Comparison of ENCODE assay signal across 1 cellular context in genomic region chr10:71638577-71639411, GRCh38.
TF ChIP-seq lines count a peak whose summit lies in the region.

No MANE protein-coding gene starts in this region.

TF ChIP-seq in K562, 482 proteins besides CTCF, POLR2A, EP300 and RAD21 (continued from another document and continues in another):
- TF ChIP-seq SPI1 (IDR thresholded peaks at IDR 0.05; ENCODE audit: borderline replicate concordance, low read depth, low read length) (peak; percentile 18; the same call in 1 of the 2 replicates), BRD4 (IDR thresholded peaks at IDR 0.05) (no peak), WHSC1 (IDR thresholded peaks at IDR 0.05; ENCODE audit: low read length) (no peak), GABPA (tag; conservative IDR thresholded peaks at IDR 0.05; ENCODE audit: low read depth) (no peak; the same call in 1 of the 2 replicates), CBX5 (IDR thresholded peaks at IDR 0.05; ENCODE audit: borderline replicate concordance, low read depth) (no peak), ZNF507 (tag; conservative IDR thresholded peaks at IDR 0.05) (no peak), SMARCB1 (IDR thresholded peaks at IDR 0.05; ENCODE audit: insufficient read length, low read depth) (peak; percentile 92), RREB1 (CRISPR knock-in tag; IDR thresholded peaks at IDR 0.05) (no peak), SREBF1 (IDR thresholded peaks at IDR 0.05; ENCODE audit: borderline replicate concordance, low read depth, low read length) (no peak), ZNF318 (IDR thresholded peaks at IDR 0.05; ENCODE audit: borderline replicate concordance in 1 of 2, low read depth in 1 of 2) (0 out of 4 replicates have a peak, but pooled peaks of 1 of the 2 experiments have one; percentile 24), KDM4B (IDR thresholded peaks at IDR 0.05; ENCODE audit: borderline replicate concordance in 2 of 2, low read depth in 1 of 2) (no peak; a peak in 1 of 4 replicates), GATA2 (CRISPR knock-in tag; IDR thresholded peaks at IDR 0.05) (peak; percentile 96), POU5F1 (IDR thresholded peaks at IDR 0.05; ENCODE audit: borderline replicate concordance, low read depth, low read length, partially characterized antibody) (no peak), ELK1 (CRISPR knock-in tag; IDR thresholded peaks at IDR 0.05) (no peak), SRF (CRISPR knock-in tag; IDR thresholded peaks at IDR 0.05) (peak in 1 of 2 experiments; percentile 52; a peak in 1 of 4 replicates), XRCC4 (IDR thresholded peaks at IDR 0.05; ENCODE audit: extremely low read depth, insufficient read depth, insufficient read length) (no peak), EHMT2 (IDR thresholded peaks at IDR 0.05) (peak; percentile 15; the same call in 1 of the 2 replicates), TRIM28 (IDR thresholded peaks at IDR 0.05) (peak; percentile 60; the same call in 1 of the 2 replicates), ZC3H8 (IDR thresholded peaks at IDR 0.05) (no peak), ARID3B (CRISPR knock-in tag; IDR thresholded peaks at IDR 0.05; ENCODE audit: borderline replicate concordance) (no peak), SNAPC5 (CRISPR knock-in tag; IDR thresholded peaks at IDR 0.05) (no peak), GTF2E2 (tag; IDR thresholded peaks at IDR 0.05) (peak; percentile 75; the same call in 1 of the 2 replicates), ZNF217 (CRISPR knock-in tag; IDR thresholded peaks at IDR 0.05) (no peak), BCL6 (CRISPR knock-in tag; IDR thresholded peaks at IDR 0.05) (no peak), GABPB2 (CRISPR knock-in tag; conservative IDR thresholded peaks at IDR 0.05) (no peak), HEY1 (CRISPR knock-in tag; IDR thresholded peaks at IDR 0.05; ENCODE audit: borderline replicate concordance) (no peak), HMBOX1 (IDR thresholded peaks at IDR 0.05) (no peak; the same call in 1 of the 2 replicates), PHTF2 (CRISPR knock-in tag; IDR thresholded peaks at IDR 0.05) (no peak), NCOA4 (IDR thresholded peaks at IDR 0.05; ENCODE audit: partially characterized antibody) (no peak), ZBTB2 (IDR thresholded peaks at IDR 0.05) (peak; percentile 91), ZNF445 (CRISPR knock-in tag; IDR thresholded peaks at IDR 0.05; ENCODE audit: low read depth) (no peak), ZBTB8A (IDR thresholded peaks at IDR 0.05; ENCODE audit: partially characterized antibody) (no peak), ASH1L (IDR thresholded peaks at IDR 0.05; ENCODE audit: borderline replicate concordance, low read depth, partially characterized antibody) (no peak)
